Comparison of ENCODE assay signal across 23 cellular contexts in genomic region chr15:52204657-52205056, GRCh38. TPM values are rescaled to one million over a fixed set of nuclear protein-coding genes. Genes with fewer than 3 reads are reported as not detected.
DNase-seq lines count a peak whose midpoint lies in the region; ATAC-seq, FAIRE-seq and TF ChIP-seq lines count a peak whose summit lies in the region.
"Had no signal": no experiment of that assay in that cellular context is flagged by ENCODE, and none has a peak within 500 bp of the region (broad histone marks: within the 10 kb centered on the region; RNA-seq: fewer than 3 reads in every experiment).

No MANE protein-coding gene starts in this region.

- H3K79me1 ChIP-seq in trophoblast cell (ENCODE audit: low read length) = no peaks in the 10 kb centered on the region

- H3K4me3 Mint-ChIP-seq in GM23338 (no peak overlapping the region), progenitor cell of endocrine pancreas (ENCODE audit: low read depth) (no peak overlapping the region)
- H3K4me3 Mint-ChIP-seq in stimulated activated naive CD8-positive, alpha-beta T cell treated with anti-CD3 and anti-CD28 coated beads, Interleukin-15, amount 100 ng/mL, for 72 hours = no peak overlapping the region
- H3K4me3 Mint-ChIP-seq: B cell; CD4-positive, CD25-positive, alpha-beta regulatory T cell; CD8-positive, alpha-beta T cell had no signal

- no peaks in the 10 kb centered on the region for H3K9me2 ChIP-seq in GM23338 (ENCODE audit: insufficient read depth)

- H3K27me3 Mint-ChIP-seq in GM23338 (ENCODE audit: insufficient read depth, low read depth, poor library complexity) (peaks cover 4% of the 10 kb centered on the region), progenitor cell of endocrine pancreas (no peaks in the 10 kb centered on the region)
- no peaks in the 10 kb centered on the region for H3K27me3 Mint-ChIP-seq in stimulated activated naive CD8-positive, alpha-beta T cell treated with anti-CD3 and anti-CD28 coated beads, Interleukin-15, amount 100 ng/mL, for 72 hours
- H3K27me3 Mint-ChIP-seq: B cell; CD4-positive, CD25-positive, alpha-beta regulatory T cell had no signal

- H3K9me3 Mint-ChIP-seq in GM23338 (no peaks in the 10 kb centered on the region), progenitor cell of endocrine pancreas (ENCODE audit: low read depth) (no peaks in the 10 kb centered on the region)
- H3K9me3 Mint-ChIP-seq in stimulated activated naive CD8-positive, alpha-beta T cell treated with anti-CD3 and anti-CD28 coated beads, Interleukin-15, amount 100 ng/mL, for 72 hours = no peaks in the 10 kb centered on the region
- H3K9me3 Mint-ChIP-seq: CD4-positive, CD25-positive, alpha-beta regulatory T cell; CD8-positive, alpha-beta T cell had no signal

- H3K18ac ChIP-seq in trophoblast cell (ENCODE audit: low read length) = no peak overlapping the region

- H3K4me2 ChIP-seq in GM23338 (no peak overlapping the region), K562 (ENCODE audit: insufficient read depth, low read length) (no peak overlapping the region), trophoblast cell (ENCODE audit: low read length) (no peak overlapping the region)
- H3K4me2 ChIP-seq: BLaER1 had no signal

- no peak for TF ChIP-seq RAD21 in K562 (CRISPR knock-in tag; conservative IDR thresholded peaks at IDR 0.05 in 1 of 2, IDR thresholded peaks at IDR 0.05 in 1 of 2)

- peaks cover 8% of the 10 kb centered on the region for H3K4me1 Mint-ChIP-seq in GM23338
- no peaks in the 10 kb centered on the region for H3K4me1 Mint-ChIP-seq in progenitor cell of endocrine pancreas (ENCODE audit: low read depth)
- H3K4me1 Mint-ChIP-seq in stimulated activated naive CD8-positive, alpha-beta T cell treated with anti-CD3 and anti-CD28 coated beads, Interleukin-15, amount 100 ng/mL, for 72 hours = no peaks in the 10 kb centered on the region
- H3K4me1 Mint-ChIP-seq: B cell had no signal

- no peak overlapping the region for H3K14ac ChIP-seq in trophoblast cell (ENCODE audit: low read length)

- DNase-seq in GM23338 (ENCODE audit: low spot score) = no peak
- no peak for DNase-seq in K562 (ENCODE audit: extremely low read depth in 1 of 4, low spot score in 3 of 4)
- DNase-seq in kidney = peak; percentile 56
- DNase-seq in progenitor cell of endocrine pancreas (ENCODE audit: low spot score, unreplicated experiment) = no peak
- DNase-seq in trophoblast cell = no peak
- no peak for DNase-seq in stimulated activated naive CD8-positive, alpha-beta T cell treated with anti-CD3 and anti-CD28 coated beads, Interleukin-15, amount 100 ng/mL, for 72 hours
- no peak for DNase-seq in ureter (ENCODE audit: low spot score)
- DNase-seq in RKO (ENCODE audit: low spot score) = no peak
- DNase-seq: Caco-2; CD4-positive, CD25-positive, alpha-beta regulatory T cell; CD8-positive, alpha-beta T cell; DMS153; DND-41; GM23248 had no signal

- FAIRE-seq in K562 (lab: Jason Lieb, UNC) (no peak), kidney (lab: Jason Lieb, UNC) (no peak)
- FAIRE-seq: A204.1, G401.6, GM12892, H54 had no signal

- CTCF ChIA-PET in K562 (lab: Yijun Ruan, JAX; ENCODE audit: low intra/inter-chr PET ratio) = no interaction called here

- no peak overlapping the region for H4K8ac ChIP-seq in trophoblast cell (ENCODE audit: low read depth, low read length)

- in situ Hi-C loops in K562 (cut with MboI) = no loop called here

- 26% methylated on average over 18 of the region's 20 CpGs for WGBS in K562 (ENCODE audit: insufficient coverage, low coverage, missing lambda C conversion rate)
- no CpG with 5 or more reads among the region's 20 CpGs for WGBS in trophoblast cell (ENCODE audit: extremely low coverage, insufficient coverage, insufficient read length)

- no peak for TF ChIP-seq CTCF in GM23338 (conservative IDR thresholded peaks at IDR 0.05; ENCODE audit: low read depth in 2 of 2)
- no peak for TF ChIP-seq CTCF in K562 (IDR thresholded peaks at IDR 0.05 in 2 of 3, conservative IDR thresholded peaks at IDR 0.05 in 1 of 3; ENCODE audit: insufficient read depth in 2 of 3, low read depth in 1 of 3, low read length in 3 of 3)
- no peak for TF ChIP-seq CTCF in kidney (IDR thresholded peaks at IDR 0.05; ENCODE audit: borderline replicate concordance, extremely low read depth, insufficient read depth)
- no peak for TF ChIP-seq CTCF in progenitor cell of endocrine pancreas (IDR thresholded peaks at IDR 0.05; ENCODE audit: unreplicated experiment)

- no peak overlapping the region for H4K12ac ChIP-seq in trophoblast cell (ENCODE audit: low read depth, low read length)

- no peaks in the 10 kb centered on the region for H3F3A ChIP-seq in GM23338 (replicated peaks; ENCODE audit: low read depth)

- H3K4ac ChIP-seq in trophoblast cell (ENCODE audit: low read depth, low read length) = no peak overlapping the region

- H3K4me3 ChIP-seq in GM23338 = no peak overlapping the region
- no peak overlapping the region for H3K4me3 ChIP-seq in K562
- H3K4me3 ChIP-seq in kidney (ENCODE audit: low read length in 2 of 2) = no peak overlapping the region
- no peak overlapping the region for H3K4me3 ChIP-seq in trophoblast cell (ENCODE audit: low read depth, low read length)
- H3K4me3 ChIP-seq: BLaER1, GM23248 had no signal

- H3K27ac Mint-ChIP-seq in GM23338 = peak overlapping the region; percentile 19; the same call in 1 of the 2 replicates
- H3K27ac Mint-ChIP-seq in progenitor cell of endocrine pancreas = peak overlapping the region; percentile 46
- no peak overlapping the region for H3K27ac Mint-ChIP-seq in stimulated activated naive CD8-positive, alpha-beta T cell treated with anti-CD3 and anti-CD28 coated beads, Interleukin-15, amount 100 ng/mL, for 72 hours
- H3K27ac Mint-ChIP-seq: B cell; CD4-positive, CD25-positive, alpha-beta regulatory T cell; CD8-positive, alpha-beta T cell had no signal

- H3K23ac ChIP-seq in trophoblast cell (ENCODE audit: low read length) = no peak overlapping the region

- H2BK120ac ChIP-seq in trophoblast cell (ENCODE audit: insufficient read depth, low read length, poor library complexity) = no peak overlapping the region

- no peak overlapping the region for H2AK5ac ChIP-seq in trophoblast cell (ENCODE audit: low read length)

- no peak for TF ChIP-seq POLR2A in K562 (conservative IDR thresholded peaks at IDR 0.05)

- H2AFZ ChIP-seq in GM23338 = no peak overlapping the region
- 0 out of 2 replicates have a peak overlapping the region, but pooled peaks have one; percentile 52 for H2AFZ ChIP-seq in K562 (ENCODE audit: low read depth, low read length)
- no peak overlapping the region for H2AFZ ChIP-seq in trophoblast cell (ENCODE audit: insufficient read depth, low read length, poor library complexity)
- H2AFZ ChIP-seq: GM23248 had no signal

- H3K9me3 ChIP-seq in K562 (replicated peaks; ENCODE audit: control insufficient read depth, insufficient read depth, low read depth, low read length) (no peaks in the 10 kb centered on the region), kidney (ENCODE audit: control insufficient read depth in 1 of 2, low read length in 2 of 2) (no peaks in the 10 kb centered on the region), trophoblast cell (ENCODE audit: insufficient read depth, low read depth, low read length) (no peaks in the 10 kb centered on the region)
- H3K9me3 ChIP-seq: BLaER1, Caco-2 had no signal

- no peak for ATAC-seq in GM23338
- ATAC-seq in K562 = no peak
- ATAC-seq in stimulated activated naive CD8-positive, alpha-beta T cell treated with anti-CD3 and anti-CD28 coated beads, Interleukin-15, amount 100 ng/mL, for 72 hours = no peak
- ATAC-seq: CD8-positive, alpha-beta T cell; HCT116 had no signal

- TF ChIP-seq EP300 in K562 (IDR thresholded peaks at IDR 0.05; ENCODE audit: low read length) = no peak

- no peaks in the 10 kb centered on the region for H3K27me3 ChIP-seq in GM23338 (ENCODE audit: insufficient read depth)
- peaks cover 6 to 17% of the 10 kb centered on the region in 2 experiments; a peak in 3 of 5 replicates for H3K27me3 ChIP-seq in K562 (ENCODE audit: control insufficient read depth in 2 of 2, insufficient read depth in 2 of 2, low read length in 2 of 2)
- no peaks in the 10 kb centered on the region for H3K27me3 ChIP-seq in trophoblast cell (ENCODE audit: insufficient read depth, low read length)
- H3K27me3 ChIP-seq: BLaER1 had no signal

- H3K36me3 ChIP-seq in GM23338 (ENCODE audit: insufficient read depth) (peaks cover 7% of the 10 kb centered on the region; the same call in 1 of the 2 replicates), K562 (ENCODE audit: control insufficient read depth, insufficient read depth, low read length) (no peaks in the 10 kb centered on the region), kidney (ENCODE audit: control insufficient read depth in 1 of 2, insufficient read depth in 2 of 2, low read length in 2 of 2) (peaks cover 0 to 4% of the 10 kb centered on the region in 2 donors), trophoblast cell (ENCODE audit: control insufficient read depth in 1 of 2, insufficient read depth in 2 of 2, low read length in 2 of 2) (peaks cover 0 to 2% of the 10 kb centered on the region in 2 experiments)

- H2BK12ac ChIP-seq in trophoblast cell (ENCODE audit: low read length) = no peak overlapping the region

- no peaks in the 10 kb centered on the region for H4K20me1 ChIP-seq in GM23338 (replicated peaks; ENCODE audit: insufficient read depth)
- H4K20me1 ChIP-seq in K562 (replicated peaks; ENCODE audit: control insufficient read depth, insufficient read depth, low read length) = no peaks in the 10 kb centered on the region
- H4K20me1 ChIP-seq: BLaER1 had no signal

- H3K79me2 ChIP-seq in GM23338 (replicated peaks; ENCODE audit: insufficient read depth) = no peaks in the 10 kb centered on the region
- no peaks in the 10 kb centered on the region for H3K79me2 ChIP-seq in K562 (ENCODE audit: control insufficient read depth, insufficient read depth, low read length)
- H3K79me2 ChIP-seq in trophoblast cell (ENCODE audit: control insufficient read depth, insufficient read depth, low read length, poor library complexity) = no peaks in the 10 kb centered on the region

- no peak overlapping the region for H3K9ac ChIP-seq in K562 (ENCODE audit: insufficient read depth in 1 of 2, low read depth in 2 of 2, low read length in 2 of 2)
- H3K9ac ChIP-seq in kidney (ENCODE audit: low read length in 2 of 2) = no peak overlapping the region
- no peak overlapping the region for H3K9ac ChIP-seq in trophoblast cell (ENCODE audit: low read length)
- H3K9ac ChIP-seq: BLaER1, GM23248 had no signal

- no peak overlapping the region for H3K27ac ChIP-seq in GM23338 (ENCODE audit: low read depth)
- no peak overlapping the region for H3K27ac ChIP-seq in K562 (ENCODE audit: extremely low read depth, low read depth, low read length)
- no peak overlapping the region for H3K27ac ChIP-seq in kidney (ENCODE audit: low read depth in 2 of 2, low read length in 2 of 2)
- no peak overlapping the region for H3K27ac ChIP-seq in trophoblast cell (ENCODE audit: low read depth, low read length)
- H3K27ac ChIP-seq: 22Rv1, BLaER1, C4-2B, GM23248 had no signal

- no peaks in the 10 kb centered on the region for H3K9me1 ChIP-seq in K562 (ENCODE audit: control insufficient read depth, insufficient read depth, low read length)

- H2BK5ac ChIP-seq in trophoblast cell (ENCODE audit: low read depth, low read length, poor library complexity) = no peak overlapping the region

- BruUV-seq in K562 (replicated peaks; lab: Mats Ljungman, UMichigan) = no TSS peak

- H4K91ac ChIP-seq in trophoblast cell (ENCODE audit: low read depth, low read length) = no peak overlapping the region

- POLR2A ChIA-PET in K562 (lab: Yijun Ruan, JAX) = no interaction called here

- H3K36me3 Mint-ChIP-seq in GM23338 (ENCODE audit: low read depth) (peaks cover 28% of the 10 kb centered on the region), progenitor cell of endocrine pancreas (ENCODE audit: insufficient read depth) (peaks cover 18% of the 10 kb centered on the region)

- peaks cover 15% of the 10 kb centered on the region for H3K4me1 ChIP-seq in GM23338 (ENCODE audit: insufficient read depth)
- H3K4me1 ChIP-seq in K562 (replicated peaks in 1 of 2; ENCODE audit: control insufficient read depth in 2 of 2, insufficient read depth in 2 of 2, low read length in 2 of 2) = no peaks in the 10 kb centered on the region
- H3K4me1 ChIP-seq in kidney (ENCODE audit: control insufficient read depth in 1 of 2, insufficient read depth in 1 of 2, low read depth in 1 of 2, low read length in 2 of 2) = no peaks in the 10 kb centered on the region
- no peaks in the 10 kb centered on the region for H3K4me1 ChIP-seq in trophoblast cell (ENCODE audit: control insufficient read depth in 1 of 2, insufficient read depth in 2 of 2, low read length in 2 of 2)
- H3K4me1 ChIP-seq: BLaER1, Caco-2 had no signal

- intact Hi-C loops in K562 (cut with micrococcal nuclease) = no loop called here
- intact Hi-C loops in kidney (cut with DNase I) = no loop called here

RNA-seq across cellular contexts. Expression of gene GNB5, which starts 13.5 kb away (rescaled TPM):
- total RNA-seq in GM23338 (2014; rRNA removed; shearing (Covaris generic)) = 40.8 and 68.3 TPM in 2 replicates
- 20.1 and 23.0 TPM in 2 replicates for polyA plus RNA-seq in GM23338 (2016; fragmentation: Nextera tagmentation; extraction: Ambion mirVana)
- total RNA-seq in K562 (2011; cell fraction: chromatin; rRNA removed; ENCODE audit: low replicate concordance) = 1.4 and 1.9 TPM in 2 replicates
- 0.92 and 1.2 TPM in 2 replicates for total RNA-seq in K562 (2011; cell fraction: nucleolus; rRNA removed)
- total RNA-seq in K562 (2011; cell fraction: nucleoplasm; rRNA removed) = 2.1 and 2.2 TPM in 2 replicates
- 0.77 and 2.5 TPM in 2 replicates for total RNA-seq in K562 (2014; rRNA removed)
- 0.64 and 0.84 TPM in 2 replicates for total RNA-seq in K562 (2014; rRNA removed; fragmentation: Illumina TruSeq; extraction: Trizol)
- total RNA-seq in K562 (2015; rRNA removed; fragmentation: Illumina TruSeq; extraction: Trizol) = 0.11 and 0.98 TPM in 2 replicates
- 1.0 and 1.1 TPM in 2 replicates for total RNA-seq in K562 (2021)
- 0.70 and 0.79 TPM in 2 replicates for polyA plus RNA-seq in K562 (2011; rRNA removed)
- 0.55 and 0.79 TPM in 2 replicates for polyA plus RNA-seq in K562 (2011; cell fraction: cytosol; rRNA removed)
- polyA plus RNA-seq in K562 (2011; cell fraction: nucleus; rRNA removed) = 0.48 and 0.74 TPM in 2 replicates
- polyA plus RNA-seq in K562 (2012) = 0.92 and 1.2 TPM in 2 replicates
- 0.61 and 0.70 TPM in 2 replicates for polyA plus RNA-seq in K562 (2014; fragmentation: Illumina TruSeq; extraction: Trizol)
- polyA plus RNA-seq in K562 (2014; fragmentation: Nextera tagmentation; extraction: Ambion mirVana) = under 1 TPM; 0.14 to 0.32 TPM
- polyA plus RNA-seq in K562 (2014; rRNA removed) = 0.63 and 2.1 TPM in 2 replicates
- polyA minus RNA-seq in K562 (2011; rRNA and poly(A)+ RNA removed) = 0.77 and 0.81 TPM in 2 replicates
- polyA minus RNA-seq in K562 (2011; cell fraction: cytosol; rRNA and poly(A)+ RNA removed) = 1.0 and 2.4 TPM in 2 replicates
- 0.44 and 1.3 TPM in 2 replicates for polyA minus RNA-seq in K562 (2011; cell fraction: nucleus; rRNA and poly(A)+ RNA removed)
- 43.6 TPM for total RNA-seq in kidney
- 28.3 TPM for polyA plus RNA-seq in kidney (ENCODE audit: insufficient read depth, low read depth, low replicate concordance)
- 54.6 and 56.0 TPM in 2 replicates for total RNA-seq in progenitor cell of endocrine pancreas
- polyA plus RNA-seq in trophoblast cell (2013) = 7.4 TPM in 2 replicates
- 29.4 TPM for total RNA-seq in ureter

Comparison
In these comparisons a context has a peak if more than half of its experiments do, and no peak if none do; other contexts are left out.
1. H3K27ac Mint-ChIP-seq: peak in GM23338 (single experiment) and progenitor cell of endocrine pancreas (single experiment); none in stimulated activated naive CD8-positive, alpha-beta T cell treated with anti-CD3 and anti-CD28 coated beads, Interleukin-15, amount 100 ng/mL, for 72 hours (0 of 2).